Comparison of ENCODE assay signal across 8 cellular contexts in the genomic region with DNA sequence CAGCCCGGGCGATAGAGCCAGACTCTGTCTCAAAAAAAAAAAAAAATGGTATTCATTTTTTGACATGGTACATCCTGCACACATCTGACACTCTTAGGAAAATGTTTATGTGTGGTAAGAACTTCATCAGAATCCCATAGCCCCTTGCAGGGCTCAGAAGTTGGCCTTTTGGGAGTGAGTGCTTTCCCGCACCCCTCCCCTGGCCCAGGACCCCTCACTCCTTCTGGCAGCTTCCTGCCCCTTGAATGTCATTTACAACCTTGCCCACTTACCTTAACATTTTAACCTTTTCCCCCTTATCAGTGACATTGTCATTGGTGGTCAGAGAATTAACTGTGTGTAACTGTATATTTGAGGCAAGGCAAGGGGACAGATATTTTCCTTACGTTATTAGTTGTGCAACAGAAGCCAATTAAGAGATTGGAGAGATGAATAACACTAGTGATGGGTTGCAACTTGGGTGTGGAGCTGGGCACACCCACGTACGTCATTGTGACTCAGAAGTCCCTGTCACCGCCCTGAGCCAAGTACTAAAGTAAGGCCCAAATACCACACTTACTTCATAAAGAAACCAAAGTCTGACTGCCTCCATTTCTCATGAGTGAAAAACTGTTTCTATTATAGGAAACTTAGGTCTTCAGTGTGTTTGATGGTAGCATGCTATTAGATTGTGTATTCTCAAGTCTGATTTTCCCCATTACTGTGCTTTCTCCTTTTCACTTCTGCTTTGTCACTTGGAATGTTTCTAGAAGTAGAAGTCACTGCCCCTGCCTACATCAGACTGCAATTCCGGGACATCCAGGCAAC. TPM values are rescaled to one million over a fixed set of nuclear protein-coding genes. Genes with fewer than 3 reads are reported as not detected.
DNase-seq lines count a peak whose midpoint lies in the region; ATAC-seq and TF ChIP-seq lines count a peak whose summit lies in the region.

No MANE protein-coding gene starts in this region.

- ATAC-seq in GM21423 (IDR thresholded peaks at IDR 0.05; ENCODE audit: unreplicated experiment) = peak; percentile 38
- ATAC-seq in thoracic aorta (ENCODE audit: insufficient number of reproducible peaks, low FRiP score, low read depth) = peak; percentile 31

- DNase-seq in CD14-positive monocyte (ENCODE audit: low spot score) (peak; percentile 94), HT1080 (ENCODE audit: low read depth) (peak; percentile 91), colonic mucosa (peak; percentile 74), thoracic aorta (ENCODE audit: low spot score) (no peak), globus pallidus (ENCODE audit: low spot score) (no peak)
- peak; percentile 57 to 60 for DNase-seq in activated CD4-positive, alpha-beta T cell treated with anti-CD3 and anti-CD28 coated beads for 24 hours (ENCODE audit: low read depth in 2 of 2)

- H3K9me3 Mint-ChIP-seq in CD14-positive monocyte (no peaks in the 10 kb centered on the region), nephron (no peaks in the 10 kb centered on the region)

- no peaks in the 10 kb centered on the region for H3K27me3 Mint-ChIP-seq in CD14-positive monocyte (ENCODE audit: low read depth in 3 of 3)
- no peaks in the 10 kb centered on the region for H3K27me3 Mint-ChIP-seq in nephron (ENCODE audit: low read depth)

- TF ChIP-seq CTCF in CD14-positive monocyte (IDR thresholded peaks at IDR 0.05) (no peak), colonic mucosa (IDR thresholded peaks at IDR 0.05) (no peak), nephron (IDR thresholded peaks at IDR 0.05; ENCODE audit: unreplicated experiment in 3 of 3) (no peak), thoracic aorta (IDR thresholded peaks at IDR 0.05) (no peak)

- peaks cover 75% of the 10 kb centered on the region for H3K4me1 Mint-ChIP-seq in CD14-positive monocyte
- H3K4me1 Mint-ChIP-seq in nephron = peaks cover 60% of the 10 kb centered on the region

- peaks cover 22 to 45% of the 10 kb centered on the region in 2 donors for H3K36me3 Mint-ChIP-seq in CD14-positive monocyte
- peaks cover 4% of the 10 kb centered on the region for H3K36me3 Mint-ChIP-seq in nephron (ENCODE audit: low read depth)

- intact Hi-C loops in CD14-positive monocyte (cut with micrococcal nuclease) = loop anchor here (10.0 kb wide), 2 partner anchors 53 to 207 kb away; a partner anchor contains a TSS
- intact Hi-C loops in colonic mucosa (cut with DNase I) = no loop called here

- peak overlapping the region; percentile 28 to 29 for H3K9ac ChIP-seq in colonic mucosa (ENCODE audit: low read depth in 2 of 2, low read length in 2 of 2)

- H3K4me3 ChIP-seq in colonic mucosa = no peak overlapping the region
- no peak overlapping the region for H3K4me3 ChIP-seq in thoracic aorta

- no peaks in the 10 kb centered on the region for H3K27me3 ChIP-seq in colonic mucosa
- no peaks in the 10 kb centered on the region for H3K27me3 ChIP-seq in thoracic aorta (replicated peaks; ENCODE audit: insufficient read depth)

- H3K4me3 Mint-ChIP-seq in CD14-positive monocyte (peak overlapping the region; percentile 66 to 86), nephron (no peak overlapping the region)

- H3K36me3 ChIP-seq in colonic mucosa = no peaks in the 10 kb centered on the region
- no peaks in the 10 kb centered on the region for H3K36me3 ChIP-seq in thoracic aorta

- H3K4me1 ChIP-seq in colonic mucosa (peaks cover 63% of the 10 kb centered on the region), thoracic aorta (ENCODE audit: control insufficient read depth in 1 of 2, low read depth in 2 of 2) (peaks cover 48 to 60% of the 10 kb centered on the region in 2 donors)

- H3K9me3 ChIP-seq in colonic mucosa (no peaks in the 10 kb centered on the region), thoracic aorta (no peaks in the 10 kb centered on the region)

- H3K27ac ChIP-seq in colonic mucosa = peak overlapping the region; percentile 91
- H3K27ac ChIP-seq in thoracic aorta = peak overlapping the region; percentile 78 to 80

- H3K27ac Mint-ChIP-seq in CD14-positive monocyte (peak overlapping the region; percentile 100), nephron (peak overlapping the region; percentile 95 to 97 (median 95))

RNA-seq across cellular contexts. Expression of a gene that starts 31.6 kb away (rescaled TPM):
- 10 to 100 TPM; 41.0 to 49.9 TPM for polyA plus RNA-seq in CD14-positive monocyte
- total RNA-seq in HT1080 (2014; rRNA removed; shearing (Covaris generic)) = 41.8 and 41.9 TPM in 2 replicates
- 26.5 and 27.4 TPM in 2 replicates for polyA plus RNA-seq in HT1080 (2015; cell fraction: cytosol; rRNA removed)
- 61.3 and 68.0 TPM in 2 replicates for polyA plus RNA-seq in HT1080 (2015; cell fraction: nucleus; rRNA removed)
- total RNA-seq in colonic mucosa (100 to 1,000 TPM; 142 to 164 TPM), thoracic aorta (10 to 100 TPM; 80.8 to 99.2 TPM)

RNA-seq across cellular contexts. Expression of a gene that starts 56.0 kb away (rescaled TPM):
- polyA plus RNA-seq in CD14-positive monocyte = 10 to 100 TPM; 45.7 to 49.0 TPM
- total RNA-seq in HT1080 (2014; rRNA removed; shearing (Covaris generic)) = 71.4 and 76.8 TPM in 2 replicates
- 91.7 and 104 TPM in 2 replicates for polyA plus RNA-seq in HT1080 (2015; cell fraction: cytosol; rRNA removed)
- 106 and 114 TPM in 2 replicates for polyA plus RNA-seq in HT1080 (2015; cell fraction: nucleus; rRNA removed)
- total RNA-seq in colonic mucosa = 10 to 100 TPM; 81.7 to 96.9 TPM
- 100 to 1,000 TPM in 1 of 2 donors, 10 to 100 TPM in 1; 88.2 to 187 TPM for total RNA-seq in thoracic aorta

Comparison
In these comparisons a context has a peak if more than half of its experiments do, and no peak if none do; other contexts are left out.
1. DNase-seq: peak in CD14-positive monocyte (single experiment), HT1080 (single experiment), activated CD4-positive, alpha-beta T cell treated with anti-CD3 and anti-CD28 coated beads for 24 hours (2 of 2) and colonic mucosa (single experiment); none in thoracic aorta (single experiment) and globus pallidus (single experiment).
2. H3K4me3 Mint-ChIP-seq: peak in CD14-positive monocyte (2 of 2); none in nephron (0 of 3).